In the genomic region with DNA sequence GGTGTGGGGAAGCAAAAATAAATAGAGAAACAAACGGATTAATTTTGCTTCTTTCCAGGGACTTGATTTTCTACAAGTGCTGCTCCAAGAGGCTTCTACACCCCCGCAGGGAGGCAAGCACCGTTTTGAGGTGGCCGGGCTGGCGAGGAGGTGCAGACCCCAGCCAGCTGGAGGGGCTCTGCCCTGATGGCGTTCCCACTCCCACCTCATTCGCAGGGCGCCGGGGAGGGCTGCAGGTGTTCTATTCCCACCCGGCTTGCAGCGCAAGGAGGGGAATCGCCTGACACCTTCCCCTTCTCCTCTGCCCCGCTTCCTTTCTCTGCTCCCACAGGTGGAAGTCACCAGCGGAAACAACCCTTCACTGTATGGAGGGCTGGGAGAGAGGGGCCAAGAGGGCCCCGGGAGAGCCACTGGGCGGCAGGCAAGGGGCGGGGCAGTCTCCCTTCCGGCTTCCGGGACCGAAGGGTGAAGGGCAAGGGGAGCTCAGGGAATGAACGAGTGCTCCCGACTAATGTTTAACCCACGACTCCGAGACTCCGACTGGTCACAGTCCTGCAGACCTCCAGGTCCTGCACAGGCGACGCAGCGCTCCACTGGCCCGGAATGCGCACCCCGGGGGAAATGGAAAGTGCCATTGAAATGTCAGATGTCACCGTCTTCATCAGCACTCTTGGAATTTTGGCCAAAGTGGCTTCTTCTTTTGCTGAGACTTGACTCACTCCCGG, we compare ENCODE assay signal across 8 cellular contexts. TPM values are rescaled to one million over a fixed set of nuclear protein-coding genes. Genes with fewer than 3 reads are reported as not detected.
A peak's percentile ranks its signal among the peaks of the same experiment; 100 is the strongest.
DNase-seq lines count a peak whose midpoint lies in the region; ATAC-seq and TF ChIP-seq lines count a peak whose summit lies in the region.

No MANE protein-coding gene starts in this region.

- H3K4me1 ChIP-seq in ovary (ENCODE audit: insufficient read depth) = peaks cover 3% of the 10 kb centered on the region

- peak; percentile 47 for ATAC-seq in HG02763 (IDR thresholded peaks at IDR 0.05; ENCODE audit: unreplicated experiment)

- peak overlapping the region in 1 of 2 donors; percentile 63 for H3K27ac ChIP-seq in ovary

- WGBS in ovary, 3 donors = 4 to 5% (median 5%) methylated on average over 32 to 33 of the region's 33 CpGs

- H3K27me3 ChIP-seq in ovary = no peaks in the 10 kb centered on the region

- intact Hi-C loops in ovary (cut with DNase I) = loop anchor here (1.0 to 5.0 kb wide), 6 partner anchors 210 to 465 kb away; no protein-coding TSS in a partner anchor

- TF ChIP-seq POLR2A in ovary (IDR thresholded peaks at IDR 0.05) = no peak

- no peaks in the 10 kb centered on the region for H3K9me3 ChIP-seq in ovary

- no peak for TF ChIP-seq CTCF in ovary (IDR thresholded peaks at IDR 0.05)

- peak; percentile 33 for DNase-seq in activated T-cell treated with anti-CD3 and anti-CD28 coated beads for 24 hours (ENCODE audit: low read depth)
- no peak for DNase-seq in activated T-cell treated with anti-CD3 and anti-CD28 coated beads, Interleukin-2, amount 50 U/mL, for 1 hour
- DNase-seq in NCI-H226 = peak; percentile 42
- peak; percentile 22 for DNase-seq in activated T-helper 1 cell treated with Interleukin-2 at 50 U/mL for 16 hours (ENCODE audit: low read depth)
- peak; percentile 67 for DNase-seq in germinal center (ENCODE audit: low spot score)
- DNase-seq in ovary = peak in 4 of 5 donors; percentile 37 to 63 (median 46)
- no peak for DNase-seq in inferior parietal cortex (ENCODE audit: extremely low spot score)

- H3K4me3 ChIP-seq in ovary = peak overlapping the region; percentile 81

- no peak for TF ChIP-seq EP300 in ovary (IDR thresholded peaks at IDR 0.05)

- H3K36me3 ChIP-seq in ovary = no peaks in the 10 kb centered on the region

RNA-seq across cellular contexts. Expression of gene TEX35, which starts 29.1 kb away (rescaled TPM):
- total RNA-seq in ovary = not detected
- not detected for polyA plus RNA-seq in ovary

RNA-seq across cellular contexts. Expression of gene CLEC20A, which starts 45.2 kb away (rescaled TPM):
- total RNA-seq in ovary = not detected
- not detected for polyA plus RNA-seq in ovary

Comparison
In these comparisons a context has a peak if more than half of its experiments do, and no peak if none do; other contexts are left out.
1. DNase-seq: peak in activated T-cell treated with anti-CD3 and anti-CD28 coated beads for 24 hours (single experiment), NCI-H226 (single experiment), activated T-helper 1 cell treated with Interleukin-2 at 50 U/mL for 16 hours (single experiment), germinal center (single experiment) and ovary (4 of 5); none in activated T-cell treated with anti-CD3 and anti-CD28 coated beads, Interleukin-2, amount 50 U/mL, for 1 hour (single experiment) and inferior parietal cortex (single experiment).